Comparison of ENCODE assay signal across 8 cellular contexts in the genomic region with DNA sequence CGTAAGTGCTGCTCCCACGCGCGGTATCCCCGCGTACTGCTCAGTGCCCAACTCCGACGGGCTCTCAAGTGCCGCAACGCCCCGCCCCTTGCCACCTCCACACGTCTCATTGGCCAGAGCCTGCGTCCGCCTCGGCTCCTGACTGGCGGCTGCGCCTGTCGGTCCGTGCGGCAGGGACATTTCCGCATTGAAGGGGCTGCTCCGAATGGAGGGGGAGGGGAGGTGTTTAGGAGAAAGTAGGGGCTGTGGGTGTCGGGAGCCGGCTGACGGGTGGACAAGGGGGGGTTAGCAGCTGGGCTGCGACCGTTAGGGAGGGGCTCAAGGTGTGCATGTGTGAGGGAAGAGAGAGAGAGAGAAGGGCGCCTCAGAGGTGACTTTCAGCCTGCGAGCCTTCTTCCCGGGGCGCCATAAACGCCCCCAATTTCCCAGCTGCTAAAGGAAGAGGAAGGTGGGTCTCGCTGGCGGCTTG. TPM values are rescaled to one million over a fixed set of nuclear protein-coding genes. Genes with fewer than 3 reads are reported as not detected.
DNase-seq lines count a peak whose midpoint lies in the region; ATAC-seq and TF ChIP-seq lines count a peak whose summit lies in the region.

No MANE protein-coding gene starts in this region.

- peak; percentile 99 for DNase-seq in GM06990 (ENCODE audit: extremely low read depth, insufficient read length)
- DNase-seq in NB4 (ENCODE audit: low read depth): peak; percentile 100
- DNase-seq in SK-N-DZ (ENCODE audit: low spot score): peak; percentile 98
- DNase-seq in activated naive CD4-positive, alpha-beta T cell treated with anti-CD3 and anti-CD28 coated beads, Interleukin-2, amount 50 U/mL, for 16 hours: peak; percentile 99
- peak; percentile 96 for DNase-seq in germinal center (ENCODE audit: low spot score)
- peak; percentile 84 for DNase-seq in non-pigmented ciliary epithelial cell (ENCODE audit: low read depth)
- peak; percentile 99 for DNase-seq in superior temporal gyrus (ENCODE audit: extremely low spot score)

- TF ChIP-seq POLR2A in NB4 (IDR thresholded peaks at IDR 0.05; ENCODE audit: extremely low read depth, insufficient read length): peak; percentile 99

- H3K4me3 ChIP-seq in GM06990 (replicated peaks; ENCODE audit: low read depth, low read length) (peak overlapping the region; percentile 91), NB4 (ENCODE audit: low read depth, low read length) (peak overlapping the region; percentile 96)

- TF ChIP-seq CTCF in GM06990 (IDR thresholded peaks at IDR 0.05; ENCODE audit: insufficient read depth, low read length, poor library complexity, severe bottlenecking) (no peak), NB4 (IDR thresholded peaks at IDR 0.05; ENCODE audit: low read depth, low read length) (no peak)

- H3K36me3 ChIP-seq in GM06990 (ENCODE audit: control insufficient read depth, insufficient read depth, low read length): no peaks in the 10 kb centered on the region

- peak; percentile 95 for ATAC-seq in HG02571 (IDR thresholded peaks at IDR 0.05; ENCODE audit: unreplicated experiment)

- H3K27me3 ChIP-seq in GM06990 (replicated peaks; ENCODE audit: control insufficient read depth, insufficient read depth, low read length): no peaks in the 10 kb centered on the region

RNA-seq across cellular contexts. Expression of a gene that starts 0.9 kb away (rescaled TPM):
- polyA plus RNA-seq in SK-N-DZ (2014; cell fraction: cytosol; rRNA removed): 37.9 and 38.6 TPM in 2 replicates
- 24.1 and 32.0 TPM in 2 replicates for polyA plus RNA-seq in SK-N-DZ (2014; cell fraction: nucleus; rRNA removed)

Comparison
In these comparisons a context has a peak if more than half of its experiments do, and no peak if none do; other contexts are left out.
1. Peak in every context shown above with its lines: DNase-seq, ATAC-seq and H3K4me3 ChIP-seq.